ENCODE assay signal across 8 cellular contexts in genomic region chr15:84653584-84653909, GRCh38. TPM values are rescaled to one million over a fixed set of nuclear protein-coding genes. Genes with fewer than 3 reads are reported as not detected.
DNase-seq lines count a peak whose midpoint lies in the region; ATAC-seq and TF ChIP-seq lines count a peak whose summit lies in the region.

No MANE protein-coding gene starts in this region.

- intact Hi-C loops in sigmoid colon (cut with DNase I), result loop anchor here (5.0 kb wide), 1 partner anchor 164 kb away; the partner anchor contains the start of gene ALPK3

- TF ChIP-seq EP300 in sigmoid colon (IDR thresholded peaks at IDR 0.05), result no peak

- H3K27me3 ChIP-seq in sigmoid colon, result no peaks in the 10 kb centered on the region

- peaks cover 4 to 42% (median 17%) of the 10 kb centered on the region in 4 donors for H3K36me3 ChIP-seq in sigmoid colon

- TF ChIP-seq POLR2A in sigmoid colon (IDR thresholded peaks at IDR 0.05), result no peak

- peak; percentile 0 for ATAC-seq in GM19023 (IDR thresholded peaks at IDR 0.05; ENCODE audit: unreplicated experiment)
- ATAC-seq in GM19035 (IDR thresholded peaks at IDR 0.05; ENCODE audit: unreplicated experiment), result no peak
- no peak for ATAC-seq in HG03521 (IDR thresholded peaks at IDR 0.05; ENCODE audit: unreplicated experiment)

- peak overlapping the region; percentile 78 for H3K4me3 ChIP-seq in fibroblast of pulmonary artery (replicated peaks; ENCODE audit: low read depth, low read length)
- peak overlapping the region; percentile 70 to 85 (median 78) for H3K4me3 ChIP-seq in sigmoid colon

- WGBS in sigmoid colon, 2 donors, result 10 to 20% methylated on average over 7 of the region's 7 CpGs

- DNase-seq in SK-MEL-5 (ENCODE audit: low read depth, low spot score) (peak; percentile 7), fibroblast of pulmonary artery (ENCODE audit: low read depth) (no peak), sigmoid colon (no peak), dermis blood vessel endothelial cell (no peak), T1000 (lab: John Stamatoyannopoulos, UW) (no peak)

- H3K27ac ChIP-seq in sigmoid colon, result peak overlapping the region; percentile 87 to 92 (median 88)

- TF ChIP-seq CTCF in fibroblast of pulmonary artery (IDR thresholded peaks at IDR 0.05; ENCODE audit: low read length, missing control alignments), result no peak
- no peak for TF ChIP-seq CTCF in sigmoid colon (IDR thresholded peaks at IDR 0.05)

- peaks cover 0 to 47% (median 37%) of the 10 kb centered on the region in 4 donors for H3K4me1 ChIP-seq in sigmoid colon

- in situ Hi-C loops in SK-MEL-5 (cut with HindIII; ENCODE audit: low pct_unique_long_range_greater_than_20kb, low sequenced_read_pairs), result no loop called here

- H3K9me3 ChIP-seq in sigmoid colon, result no peaks in the 10 kb centered on the region

RNA-seq across cellular contexts. Expression of gene WDR73, which starts 0.5 kb away (rescaled TPM):
- total RNA-seq in SK-MEL-5 (2014; rRNA removed; shearing (Covaris generic)), result 31.5 and 32.0 TPM in 2 replicates
- polyA plus RNA-seq in SK-MEL-5 (2015; cell fraction: cytosol; rRNA removed), result 21.2 and 23.1 TPM in 2 replicates
- polyA plus RNA-seq in SK-MEL-5 (2015; cell fraction: nucleus; rRNA removed), result 116 and 133 TPM in 2 replicates
- total RNA-seq in sigmoid colon (10 to 100 TPM; 16.8 to 22.7 (median 19.2) TPM), dermis blood vessel endothelial cell (22.1 and 26.4 TPM in 2 replicates)
- polyA plus RNA-seq in sigmoid colon, result 10 to 100 TPM in 2 of 3 donors, 1 to 10 TPM in 1; 6.7 to 18.7 (median 10.8) TPM

RNA-seq across cellular contexts. Expression of gene NMB, which starts 4.5 kb away (rescaled TPM):
- total RNA-seq in SK-MEL-5 (2014; rRNA removed; shearing (Covaris generic)), result 2.5 and 5.4 TPM in 2 replicates
- polyA plus RNA-seq in SK-MEL-5 (2015; cell fraction: cytosol; rRNA removed), result 2.4 and 3.7 TPM in 2 replicates
- 0.33 TPM in 1 of 2 replicates, not detected in the other for polyA plus RNA-seq in SK-MEL-5 (2015; cell fraction: nucleus; rRNA removed)
- total RNA-seq in sigmoid colon (1 to 10 TPM; 3.0 to 8.9 (median 8.0) TPM), dermis blood vessel endothelial cell (4.4 and 4.6 TPM in 2 replicates)
- 1 to 10 TPM in 2 of 3 donors, under 1 TPM in 1; 0.69 to 8.2 (median 1.2) TPM for polyA plus RNA-seq in sigmoid colon

RNA-seq across cellular contexts. Expression of gene ZSCAN2, which starts 52.7 kb away (rescaled TPM):
- total RNA-seq in SK-MEL-5 (2014; rRNA removed; shearing (Covaris generic)), result 17.4 and 19.9 TPM in 2 replicates
- 10.1 and 15.9 TPM in 2 replicates for polyA plus RNA-seq in SK-MEL-5 (2015; cell fraction: cytosol; rRNA removed)
- 5.2 and 12.0 TPM in 2 replicates for polyA plus RNA-seq in SK-MEL-5 (2015; cell fraction: nucleus; rRNA removed)
- total RNA-seq in sigmoid colon (10 to 100 TPM in 1 of 4 donors, 1 to 10 TPM in 3; 4.2 to 17.0 (median 6.8) TPM), dermis blood vessel endothelial cell (14.5 and 18.5 TPM in 2 replicates)
- 1 to 10 TPM; 2.4 to 6.9 (median 4.2) TPM for polyA plus RNA-seq in sigmoid colon
